ENCODE assay signal across 3 cellular contexts in the genomic region with DNA sequence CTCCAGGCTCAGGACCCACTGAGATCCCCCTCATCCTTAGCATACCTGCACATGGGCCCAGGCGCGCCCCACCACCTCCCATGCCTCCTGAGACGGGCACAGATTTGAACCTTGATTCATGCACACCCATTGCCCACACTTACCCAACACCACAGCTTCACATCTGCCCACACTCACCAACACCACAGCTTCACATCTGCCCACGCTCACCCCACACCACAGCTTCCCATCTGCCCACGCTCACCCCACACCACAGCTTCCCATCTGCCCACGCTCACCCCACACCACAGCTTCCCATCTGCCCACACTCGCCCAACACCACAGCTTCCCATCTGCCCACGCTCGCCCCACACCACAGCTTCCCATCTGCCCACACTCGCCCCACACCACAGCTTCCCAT. TPM values are rescaled to one million over a fixed set of nuclear protein-coding genes. Genes with fewer than 3 reads are reported as not detected.
"Had no signal": no experiment of that assay in that cellular context is flagged by ENCODE, and none has a peak within 500 bp of the region (broad histone marks: within the 10 kb centered on the region; RNA-seq: fewer than 3 reads in every experiment).

No MANE protein-coding gene starts in this region.

RNA-seq across cellular contexts. Expression of a gene that starts 28.5 kb away (rescaled TPM):
- total RNA-seq: neural crest cell, osteocyte, smooth muscle cell had no signal
- polyA plus RNA-seq: smooth muscle cell had no signal
